12 cellular contexts compared by ENCODE assay signal in the genomic region with DNA sequence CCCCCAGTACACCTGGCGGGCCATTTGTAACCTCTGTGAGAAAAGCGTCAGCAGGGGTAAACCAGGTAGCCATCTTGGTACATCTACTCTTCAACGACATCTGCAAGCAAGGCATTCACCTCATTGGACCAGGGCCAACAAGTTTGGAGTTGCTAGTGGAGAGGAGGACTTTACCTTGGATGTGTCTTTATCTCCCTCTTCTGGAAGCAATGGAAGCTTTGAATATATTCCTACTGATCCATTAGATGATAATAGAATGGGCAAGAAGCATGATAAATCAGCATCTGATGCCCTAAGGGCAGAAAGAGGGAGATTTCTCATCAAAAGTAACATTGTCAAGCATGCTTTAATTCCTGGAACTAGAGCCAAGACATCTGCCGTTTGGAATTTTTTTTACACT. TPM values are rescaled to one million over a fixed set of nuclear protein-coding genes. Genes with fewer than 3 reads are reported as not detected.
A peak's percentile ranks its signal among the peaks of the same experiment; 100 is the strongest.
DNase-seq lines count a peak whose midpoint lies in the region; ATAC-seq, FAIRE-seq and TF ChIP-seq lines count a peak whose summit lies in the region.
"Had no signal": no experiment of that assay in that cellular context is flagged by ENCODE, and none has a peak within 500 bp of the region (broad histone marks: within the 10 kb centered on the region; RNA-seq: fewer than 3 reads in every experiment).

No MANE protein-coding gene starts in this region.

- peaks cover 61% of the 10 kb centered on the region for H3K4me1 ChIP-seq in psoas muscle

- no peak for ATAC-seq in psoas muscle

- H3K27ac ChIP-seq in psoas muscle (peak overlapping the region; percentile 98), caudate nucleus (ENCODE audit: low read depth, low read length) (no peak overlapping the region)

- intact Hi-C loops in psoas muscle (cut with DNase I), result no loop called here

- H3K27me3 ChIP-seq in psoas muscle (ENCODE audit: insufficient read depth in 3 of 3, low read length in 2 of 3), result no peaks in the 10 kb centered on the region

- FAIRE-seq in RCC 7860 (lab: Jason Lieb, UNC), result no peak
- FAIRE-seq: urothelium cell line had no signal

- 52 to 55% (median 53%) methylated on average over 4 of the region's 4 CpGs for whole genome bisulfite sequencing in psoas muscle, 3 donors

- H3K36me3 ChIP-seq in psoas muscle (ENCODE audit: insufficient read depth in 1 of 2, low read depth in 1 of 2), result peaks cover 3 to 9% of the 10 kb centered on the region in 2 donors

- H3K4me3 ChIP-seq in LNCaP clone FGC (ENCODE audit: low read depth, low read length), result no peak overlapping the region
- H3K4me3 ChIP-seq in choroid plexus epithelial cell (ENCODE audit: low read depth, low read length), result no peak overlapping the region
- peak overlapping the region; percentile 85 for H3K4me3 ChIP-seq in psoas muscle

- peak; percentile 8 for DNase-seq in NCI-H2171 treated with DMSO at 0.1 percent for 48 hours (lab: John Stamatoyannopoulos, UW)
- DNase-seq in NCI-H2171 (lab: John Stamatoyannopoulos, UW), result no peak
- DNase-seq in LNCaP clone FGC (ENCODE audit: low read depth), result peak; percentile 3
- peak; percentile 24 for DNase-seq in choroid plexus epithelial cell (ENCODE audit: low read depth)
- no peak for DNase-seq in psoas muscle
- no peak for DNase-seq in RCC 7860 (ENCODE audit: low spot score)
- DNase-seq in hippocampal formation (lab: John Stamatoyannopoulos, UW), result no peak
- no peak for DNase-seq in caudate nucleus (lab: John Stamatoyannopoulos, UW)
- DNase-seq: ACHN, NCI-H1930, T-helper 9 cell had no signal

- no peaks in the 10 kb centered on the region for H3K9me3 ChIP-seq in psoas muscle

- TF ChIP-seq CTCF in LNCaP clone FGC (IDR thresholded peaks at IDR 0.05; ENCODE audit: control insufficient read depth, extremely low read depth, insufficient read depth), result 0 out of 2 replicates have a peak, but pooled peaks have one; percentile 8
- peak; percentile 21 for TF ChIP-seq CTCF in choroid plexus epithelial cell (conservative IDR thresholded peaks at IDR 0.05; ENCODE audit: low read depth, low read length)
- peak; percentile 10 for TF ChIP-seq CTCF in psoas muscle (IDR thresholded peaks at IDR 0.05)

RNA-seq across cellular contexts. Expression of a gene that starts 2.5 kb away (rescaled TPM):
- 10 to 100 TPM; 20.9 to 39.1 (median 26.7) TPM for total RNA-seq in psoas muscle
- polyA plus RNA-seq in psoas muscle, result 1 to 10 TPM in 2 of 3 donors, under 1 TPM in 1; 0.46 to 8.0 (median 1.0) TPM

RNA-seq across cellular contexts. Expression of a gene that starts 2.5 kb away (rescaled TPM):
- 10 to 100 TPM; 45.4 to 79.9 (median 49.7) TPM for total RNA-seq in psoas muscle
- 10 to 100 TPM; 33.5 to 77.1 (median 41.2) TPM for polyA plus RNA-seq in psoas muscle

RNA-seq across cellular contexts. Expression of a gene that starts 33.0 kb away (rescaled TPM):
- total RNA-seq in psoas muscle, result under 1 TPM; 0.10 to 0.17 (median 0.13) TPM
- under 1 TPM in 2 of 3 donors, not detected in 1; 0.04 to 0.06 TPM for polyA plus RNA-seq in psoas muscle

Comparison
In these comparisons a context has a peak if more than half of its experiments do, and no peak if none do; other contexts are left out.
1. DNase-seq: peak in NCI-H2171 treated with DMSO at 0.1 percent for 48 hours (single experiment), LNCaP clone FGC (single experiment) and choroid plexus epithelial cell (single experiment); none in NCI-H2171 (single experiment), psoas muscle (0 of 2), RCC 7860 (single experiment), hippocampal formation (0 of 2) and caudate nucleus (0 of 61).
2. Peak in every context shown above with its lines, with median percentiles within 50 percentile points of each other: CTCF ChIP-seq.